Comparison of ENCODE assay signal across 9 cellular contexts in the genomic region with DNA sequence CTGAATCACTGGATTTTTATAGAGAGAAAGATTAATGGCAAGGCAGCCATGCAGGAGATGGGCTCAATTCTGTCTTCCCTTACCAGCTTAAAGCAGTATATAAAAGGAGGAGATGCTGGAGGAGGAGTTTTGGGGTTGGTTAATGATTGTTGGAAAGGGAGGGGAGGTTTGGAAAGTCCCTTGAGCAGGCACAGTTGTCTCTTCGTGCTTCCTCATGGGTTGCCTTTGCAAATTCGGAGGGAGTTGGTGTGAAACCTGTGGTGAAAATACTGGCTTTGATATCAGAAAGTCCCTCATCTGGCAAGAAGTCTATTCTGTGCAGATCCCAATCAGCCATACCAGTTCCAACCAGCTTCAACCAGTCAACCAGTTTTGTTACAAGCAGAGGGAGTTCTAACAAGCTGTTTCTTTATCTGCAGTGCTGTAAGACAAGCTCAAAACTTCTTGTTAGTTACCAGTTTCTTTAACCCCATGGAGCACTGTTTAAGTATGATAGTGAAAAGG.
DNase-seq lines count a peak whose midpoint lies in the region; ATAC-seq and TF ChIP-seq lines count a peak whose summit lies in the region.
"Had no signal": no experiment of that assay in that cellular context is flagged by ENCODE, and none has a peak within 500 bp of the region (broad histone marks: within the 10 kb centered on the region; RNA-seq: fewer than 3 reads in every experiment).

No MANE protein-coding gene starts in this region.

- no peaks in the 10 kb centered on the region for H3K36me3 ChIP-seq in hepatocyte (replicated peaks; ENCODE audit: insufficient read depth, low read depth)
- peaks cover 3% of the 10 kb centered on the region for H3K36me3 ChIP-seq in BE2C

- DNase-seq in GM12865 (ENCODE audit: low read depth) (peak; percentile 90), hepatocyte (ENCODE audit: low spot score) (peak; percentile 4), cerebellar cortex (ENCODE audit: low spot score) (no peak), hepatic stellate cell (ENCODE audit: low spot score) (no peak), NCI-H2107 (lab: John Stamatoyannopoulos, UW) (no peak), BE2C (no peak)

- peak overlapping the region in 3 of 4 donors; percentile 19 to 58 (median 21) for H3K4me3 Mint-ChIP-seq in IgD-negative memory B cell
- H3K4me3 Mint-ChIP-seq: brain had no signal

- peak overlapping the region; percentile 26 to 80 (median 72) for H3K27ac Mint-ChIP-seq in IgD-negative memory B cell
- H3K27ac Mint-ChIP-seq: brain had no signal

- no peaks in the 10 kb centered on the region for H3K9me2 ChIP-seq in hepatocyte (replicated peaks; ENCODE audit: insufficient read depth)

- H3K27me3 Mint-ChIP-seq in IgD-negative memory B cell, result no peaks in the 10 kb centered on the region

- peaks cover 32 to 50% (median 48%) of the 10 kb centered on the region in 3 donors for H3K4me1 Mint-ChIP-seq in IgD-negative memory B cell
- H3K4me1 Mint-ChIP-seq: brain had no signal

- peaks cover 8% of the 10 kb centered on the region for H3K79me2 ChIP-seq in hepatocyte

- 74% methylated on average over 2 of the region's 2 CpGs for WGBS in hepatocyte (ENCODE audit: low lambda C conversion rate, missing lambda C conversion rate)

- peaks cover 0 to 1% (median 0%) of the 10 kb centered on the region in 3 donors for H3K9me3 Mint-ChIP-seq in IgD-negative memory B cell

- peak; percentile 54 for ATAC-seq in GM21528 (IDR thresholded peaks at IDR 0.05; ENCODE audit: low FRiP score, unreplicated experiment)

- H3K4me3 ChIP-seq in GM12865 (ENCODE audit: low read depth, low read length) (no peak overlapping the region; the same call in 1 of the 2 replicates), hepatocyte (no peak overlapping the region), BE2C (ENCODE audit: low read depth, low read length) (no peak overlapping the region)

- H4K20me1 ChIP-seq in hepatocyte (ENCODE audit: insufficient read depth, poor library complexity, severe bottlenecking), result no peaks in the 10 kb centered on the region

- no peak overlapping the region for H3K4me2 ChIP-seq in hepatocyte

- H2AFZ ChIP-seq in hepatocyte, result no peak overlapping the region

- no peaks in the 10 kb centered on the region for H3K4me1 ChIP-seq in hepatocyte (ENCODE audit: insufficient read depth)
- no peaks in the 10 kb centered on the region for H3K4me1 ChIP-seq in BE2C

- no peaks in the 10 kb centered on the region for H3K9me3 ChIP-seq in hepatocyte (ENCODE audit: low read depth)
- no peaks in the 10 kb centered on the region for H3K9me3 ChIP-seq in BE2C

- peak overlapping the region; percentile 13 for H3K27ac ChIP-seq in hepatocyte

- peaks cover 20% of the 10 kb centered on the region for H3K36me3 Mint-ChIP-seq in IgD-negative memory B cell

- no peaks in the 10 kb centered on the region for H3K27me3 ChIP-seq in hepatocyte
- no peaks in the 10 kb centered on the region for H3K27me3 ChIP-seq in BE2C

- TF ChIP-seq CTCF in GM12865 (IDR thresholded peaks at IDR 0.05; ENCODE audit: insufficient read depth, low read depth, low read length, missing control alignments), result no peak
- TF ChIP-seq CTCF in hepatocyte (IDR thresholded peaks at IDR 0.05; ENCODE audit: poor library complexity), result no peak
- no peak for TF ChIP-seq CTCF in BE2C (IDR thresholded peaks at IDR 0.05; ENCODE audit: low read depth, low read length)

Comparison
In these comparisons a context has a peak if more than half of its experiments do, and no peak if none do; other contexts are left out.
1. DNase-seq: peak in GM12865 (single experiment) and hepatocyte (single experiment); none in cerebellar cortex (single experiment), hepatic stellate cell (single experiment), NCI-H2107 (single experiment) and BE2C (single experiment).